Comparison of ENCODE assay signal across 1 cellular context in the genomic region with DNA sequence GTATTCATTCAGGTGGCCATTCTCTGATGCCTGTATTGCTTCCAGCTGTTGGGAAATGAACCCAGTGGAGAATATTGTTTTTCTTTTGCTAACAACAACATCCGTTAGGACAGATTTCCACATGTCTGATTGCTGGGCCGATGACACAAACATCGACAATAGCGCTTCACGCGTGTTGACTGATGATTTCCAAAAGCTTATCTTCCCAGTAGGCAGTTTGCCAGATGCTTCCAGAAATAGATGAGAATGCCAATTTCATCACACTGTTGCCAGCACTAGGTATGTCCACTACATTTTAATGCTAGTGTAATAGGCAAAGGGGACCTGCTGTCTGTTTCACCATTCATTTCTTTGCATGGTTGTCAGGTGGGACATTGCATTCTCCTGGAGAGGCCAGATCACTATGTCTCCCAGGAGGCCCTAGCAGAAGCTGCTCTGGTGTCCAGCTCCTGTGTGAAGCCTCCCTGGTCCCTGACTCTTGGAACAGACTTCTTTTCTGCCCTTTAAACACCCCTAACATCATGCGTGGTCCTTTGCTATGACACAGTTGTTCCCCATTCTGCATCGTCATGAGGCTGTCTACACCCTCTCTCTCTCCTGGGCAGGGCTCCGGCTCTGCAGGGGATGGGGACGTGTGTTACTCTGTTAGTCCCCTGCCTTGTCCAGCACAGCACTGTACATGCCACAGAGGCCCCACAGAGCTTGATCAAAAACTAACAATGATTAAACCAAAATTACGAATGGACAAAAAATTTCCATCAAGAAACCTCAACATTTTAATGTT.
TF ChIP-seq lines count a peak whose summit lies in the region.

No MANE protein-coding gene starts in this region.

TF ChIP-seq in HepG2, 621 proteins besides CTCF, POLR2A, EP300 and RAD21:
- 0 out of 2 replicates have a peak, but pooled peaks have one; percentile 10 for TF ChIP-seq CREB1 (IDR thresholded peaks at IDR 0.05)
- TF ChIP-seq CREB1 (CRISPR knock-in tag; IDR thresholded peaks at IDR 0.05) = no peak
- TF ChIP-seq PHF8 (CRISPR knock-in tag; IDR thresholded peaks at IDR 0.05) = no peak
